Comparison of ENCODE assay signal across 9 cellular contexts in the genomic region with DNA sequence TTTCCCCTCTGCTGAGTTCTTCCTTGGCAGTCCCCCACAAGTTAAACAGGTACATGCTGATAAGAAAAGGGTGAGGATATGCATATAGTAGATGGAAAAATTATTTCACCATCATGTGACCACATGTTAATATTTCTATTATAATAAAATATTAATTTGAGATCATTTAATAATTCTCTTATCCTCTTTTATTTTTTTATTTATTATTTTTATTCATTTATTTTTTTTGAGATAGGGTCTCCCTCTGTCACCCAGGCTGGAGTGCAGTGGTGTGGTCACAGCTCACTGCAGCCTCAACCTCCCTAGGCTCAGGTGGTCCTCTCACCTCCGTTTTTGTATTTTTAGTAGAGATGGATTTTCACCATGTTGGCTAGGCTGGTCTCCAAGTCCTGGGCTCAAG.
"Had no signal": no experiment of that assay in that cellular context is flagged by ENCODE, and none has a peak within 500 bp of the region (broad histone marks: within the 10 kb centered on the region; RNA-seq: fewer than 3 reads in every experiment).

No MANE protein-coding gene starts in this region.

- H3K9me3 Mint-ChIP-seq: HFFc6 had no signal

- H3K27ac Mint-ChIP-seq: GM23338, H9, HFFc6 had no signal

- H3K4me1 Mint-ChIP-seq: GM23338, H9 had no signal

- ATAC-seq: GM23338, HCT116 had no signal

- H3K4me3 Mint-ChIP-seq: GM23338, H9, HFFc6 had no signal

- DNase-seq: GM23248, GOT3, H7, H9, HCEC 1CT, HFFc6 had no signal

- H3K4me3 ChIP-seq: GM23248, GM23338, HAP-1 had no signal
